30 cellular contexts compared by ENCODE assay signal in genomic region chr1:161863549-161863948, GRCh38.
"Had no signal": no experiment of that assay in that cellular context is flagged by ENCODE, and none has a peak within 500 bp of the region (broad histone marks: within the 10 kb centered on the region; RNA-seq: fewer than 3 reads in every experiment).

No MANE protein-coding gene starts in this region.

- DNase-seq: activated CD4-positive, alpha-beta memory T cell treated with anti-CD3 and anti-CD28 coated beads for 36 hours; activated CD4-positive, alpha-beta T cell treated with anti-CD3 and anti-CD28 coated beads for 36 hours; activated CD4-positive, alpha-beta T cell treated with anti-CD3 and anti-CD28 coated beads, Interleukin-2, amount 10 ng/mL, durations not matched to agents 24 days and 14 days; activated CD4-positive, CD25-positive, alpha-beta regulatory T cell; activated CD4-positive, CD25-positive, alpha-beta regulatory T cell treated with anti-CD3 and anti-CD28 coated beads, Interleukin-2, amount 50 U/mL, for 72 hours; activated CD8-positive, alpha-beta memory T cell treated with anti-CD3 and anti-CD28 coated beads, Interleukin-2, amount 10 ng/mL, durations not matched to agents 7 days and 5 days; activated CD8-positive, alpha-beta memory T cell treated with anti-CD3 and anti-CD28 coated beads, Interleukin-2, amount 50 U/mL, for 4 hours; activated CD8-positive, alpha-beta T cell treated with anti-CD3 and anti-CD28 coated beads, Interleukin-2, amount 10 ng/mL, durations not matched to agents 7 days and 5 days; activated effector memory CD4-positive, alpha-beta T cell treated with anti-CD3 and anti-CD28 coated beads, Interleukin-2, amount 50 U/mL, for 16 hours; activated naive CD4-positive, alpha-beta T cell treated with anti-CD3 and anti-CD28 coated beads for 36 hours; activated naive CD8-positive, alpha-beta T cell treated with anti-CD3 and anti-CD28 coated beads for 36 hours; activated naive CD8-positive, alpha-beta T cell treated with anti-CD3 and anti-CD28 coated beads, Interleukin-2, amount 50 U/mL, for 24 hours; activated T-cell treated with anti-CD3 and anti-CD28 coated beads, Interleukin-2, amount 50 U/mL, for 1 hour; activated T-cell treated with anti-CD3 and anti-CD28 coated beads, Interleukin-2, amount 50 U/mL, for 48 hours; brain microvascular endothelial cell; cortex of kidney; dermis blood vessel endothelial cell; effector CD4-positive, alpha-beta T cell; effector memory CD8-positive, alpha-beta T cell; erythroblast; foreskin melanocyte; heart right ventricle; T-helper 1 cell; T-helper 17 cell; T1000 had no signal

- H3K4me3 ChIP-seq: esophagus muscularis mucosa, gastroesophageal sphincter, heart right ventricle had no signal

- H3K27me3 ChIP-seq: brain microvascular endothelial cell, esophagus muscularis mucosa, gastroesophageal sphincter, heart right ventricle had no signal

- FAIRE-seq: astrocyte, bronchial epithelial cell, colon had no signal

- H3K36me3 ChIP-seq: brain microvascular endothelial cell had no signal

- ATAC-seq: activated CD4-positive, alpha-beta T cell treated with anti-CD3 and anti-CD28 coated beads for 36 hours; activated CD8-positive, alpha-beta memory T cell treated with anti-CD3 and anti-CD28 coated beads, Interleukin-2, amount 10 ng/mL, durations not matched to agents 7 days and 5 days; activated CD8-positive, alpha-beta T cell treated with anti-CD3 and anti-CD28 coated beads, Interleukin-2, amount 10 ng/mL, durations not matched to agents 7 days and 5 days; activated naive CD8-positive, alpha-beta T cell treated with anti-CD3 and anti-CD28 coated beads, Interleukin-2, amount 50 U/mL, for 24 hours; effector memory CD8-positive, alpha-beta T cell; gastroesophageal sphincter; heart right ventricle; T-helper 17 cell had no signal

- H3K9me3 ChIP-seq: esophagus muscularis mucosa, gastroesophageal sphincter, heart right ventricle had no signal

- H3K27ac ChIP-seq: brain microvascular endothelial cell, esophagus muscularis mucosa, gastroesophageal sphincter, heart right ventricle had no signal

- H3K4me1 ChIP-seq: heart right ventricle had no signal
